In genomic region chr7:139075031-139075652, GRCh38 we compare ENCODE assay signal across 8 cellular contexts. TPM values are rescaled to one million over a fixed set of nuclear protein-coding genes. Genes with fewer than 3 reads are reported as not detected.
DNase-seq lines count a peak whose midpoint lies in the region; ATAC-seq, FAIRE-seq and TF ChIP-seq lines count a peak whose summit lies in the region.

No MANE protein-coding gene starts in this region.

- peak overlapping the region; percentile 40 for H3K4me2 ChIP-seq in KMS-11

- no peak overlapping the region for H3K4me3 Mint-ChIP-seq in type B pancreatic cell

- TF ChIP-seq CTCF in KMS-11 (conservative IDR thresholded peaks at IDR 0.05; ENCODE audit: low read depth, low read length): peak; percentile 93
- peak; percentile 94 for TF ChIP-seq CTCF in type B pancreatic cell (conservative IDR thresholded peaks at IDR 0.05)

- no peaks in the 10 kb centered on the region for H3K27me3 ChIP-seq in KMS-11 (ENCODE audit: insufficient read depth, low read depth)

- H3K9ac ChIP-seq in KMS-11: no peak overlapping the region

- H3K4me1 ChIP-seq in KMS-11 (ENCODE audit: low read depth, poor library complexity, severe bottlenecking): peaks cover 35% of the 10 kb centered on the region

- H3K36me3 Mint-ChIP-seq in type B pancreatic cell: peaks cover 15% of the 10 kb centered on the region

- H4K20me1 ChIP-seq in KMS-11 (ENCODE audit: insufficient read depth): no peaks in the 10 kb centered on the region

- H3K27ac Mint-ChIP-seq in type B pancreatic cell: no peak overlapping the region

- peak; percentile 86 for FAIRE-seq in RCC 7860 (lab: Jason Lieb, UNC)

- DNase-seq in EL (peak; percentile 80), RCC 7860 (ENCODE audit: low spot score) (peak; percentile 72), fibroblast of the conjunctiva (ENCODE audit: low read depth) (peak; percentile 78), occipital lobe (lab: John Stamatoyannopoulos, UW) (peak; percentile 19), type B pancreatic cell (ENCODE audit: extremely low spot score, unreplicated experiment) (no peak)
- DNase-seq in activated T-helper 1 cell treated with anti-CD3 and anti-CD28 coated beads, Interleukin-2, amount 50 U/mL, for 16 hours (ENCODE audit: low read depth in 1 of 2, low spot score in 1 of 2): peak; percentile 19 to 37

- peaks cover 4% of the 10 kb centered on the region for H3K4me1 Mint-ChIP-seq in type B pancreatic cell (ENCODE audit: unreplicated experiment)

- H3K27me3 Mint-ChIP-seq in type B pancreatic cell: no peaks in the 10 kb centered on the region

- ATAC-seq in GM21786 (IDR thresholded peaks at IDR 0.05; ENCODE audit: unreplicated experiment): peak; percentile 87

- H3K36me3 ChIP-seq in KMS-11 (ENCODE audit: insufficient read depth): no peaks in the 10 kb centered on the region

- H3K27ac ChIP-seq in KMS-11: peak overlapping the region; percentile 22; the same call in 1 of the 2 replicates

- H3K9me3 Mint-ChIP-seq in type B pancreatic cell: no peaks in the 10 kb centered on the region

- H3K79me2 ChIP-seq in KMS-11 (ENCODE audit: insufficient read depth, low read depth): no peaks in the 10 kb centered on the region

- no peak overlapping the region for H2AFZ ChIP-seq in KMS-11 (ENCODE audit: low read depth)

- H3K4me3 ChIP-seq in KMS-11 (IDR thresholded peaks at IDR 0.05; ENCODE audit: insufficient read depth, low read depth, low read length): no peak overlapping the region

RNA-seq across cellular contexts. Expression of gene ZC3HAV1, which starts 34.4 kb away (rescaled TPM):
- 5.9 TPM for total RNA-seq in occipital lobe
- 20.7 and 30.5 TPM in 2 replicates for total RNA-seq in type B pancreatic cell (ENCODE audit: low replicate concordance)

RNA-seq across cellular contexts. Expression of gene ZC3HAV1L, which starts 39.3 kb away (rescaled TPM):
- total RNA-seq in occipital lobe (10.8 TPM), type B pancreatic cell (ENCODE audit: low replicate concordance) (3.1 and 31.3 TPM in 2 replicates)
